In the genomic region with DNA sequence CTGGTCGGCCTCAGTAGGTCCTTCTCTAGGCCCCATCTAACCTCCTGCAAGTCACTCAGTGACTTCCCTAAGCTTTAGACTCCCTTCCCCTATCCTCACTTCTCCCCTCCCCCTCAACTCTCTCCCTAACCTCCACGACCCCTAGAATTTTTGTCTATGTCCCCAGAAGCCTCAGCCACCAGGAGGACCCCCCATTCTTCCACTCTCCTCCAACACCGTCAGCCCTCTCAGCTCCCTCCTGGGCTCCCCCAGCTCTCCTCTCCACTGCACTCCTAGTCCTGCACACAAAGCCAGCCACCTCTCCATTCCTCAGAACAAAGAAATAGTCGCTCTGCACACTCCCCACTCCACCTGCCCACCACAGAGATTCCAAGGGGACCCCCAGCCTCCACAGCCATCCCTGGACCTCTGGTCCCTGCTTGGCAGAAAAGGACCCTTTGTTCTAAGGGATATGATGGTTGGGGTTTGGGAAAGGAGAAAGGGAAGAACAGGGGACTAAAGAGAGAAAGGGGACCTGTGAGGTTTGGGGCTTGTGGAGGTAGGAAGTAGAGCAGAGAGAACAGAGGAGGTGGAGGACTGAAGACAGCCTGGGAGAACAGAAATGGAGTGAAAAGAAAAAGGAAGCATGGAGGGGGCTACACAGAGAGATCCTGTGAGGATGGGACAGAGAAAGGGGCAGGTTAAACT, we compare ENCODE assay signal across 1 cellular context.
TF ChIP-seq lines count a peak whose summit lies in the region.

No MANE protein-coding gene starts in this region.

TF ChIP-seq in GM23338, 12 proteins besides CTCF, POLR2A, EP300 and RAD21 (continued from another document):
- TF ChIP-seq ZNF462 (CRISPR knock-in tag; IDR thresholded peaks at IDR 0.05) (no peak), POLR2AphosphoS5 (IDR thresholded peaks at IDR 0.05; ENCODE audit: low read depth) (no peak), JUNB (IDR thresholded peaks at IDR 0.05; ENCODE audit: unreplicated experiment) (no peak), EZH2phosphoT487 (IDR thresholded peaks at IDR 0.05; ENCODE audit: unreplicated experiment) (no peak), CREB1 (CRISPR knock-in tag; IDR thresholded peaks at IDR 0.05; ENCODE audit: low read depth) (no peak), REST (IDR thresholded peaks at IDR 0.05; ENCODE audit: unreplicated experiment) (no peak), ETS1 (IDR thresholded peaks at IDR 0.05) (no peak), EZH2 (IDR thresholded peaks at IDR 0.05; ENCODE audit: low read depth, unreplicated experiment) (no peak), ZNF114 (CRISPR knock-in tag; IDR thresholded peaks at IDR 0.05) (no peak), ZNF331 (CRISPR knock-in tag; IDR thresholded peaks at IDR 0.05; ENCODE audit: low read depth) (no peak)
